Comparison of ENCODE assay signal across 20 cellular contexts in the genomic region with DNA sequence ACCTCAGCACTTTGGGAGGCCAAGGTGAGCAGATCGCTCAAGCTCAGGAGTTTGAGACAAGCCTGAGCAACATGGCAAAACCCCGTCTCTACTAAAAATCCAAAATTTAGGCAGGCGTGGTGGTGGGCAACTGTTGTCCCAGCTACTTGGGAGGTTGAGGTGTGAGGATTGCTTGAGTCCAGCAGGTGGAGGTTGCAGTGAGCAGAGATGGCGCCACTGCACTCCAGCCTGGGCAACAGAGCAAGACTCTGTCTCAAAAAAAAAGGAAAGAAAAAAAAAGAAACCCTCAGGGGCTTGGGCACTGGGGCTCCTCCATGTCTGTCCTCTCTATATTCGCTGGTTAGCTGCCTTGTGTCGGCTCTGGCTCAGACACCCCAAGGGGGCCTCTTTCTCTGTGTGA.
"Had no signal": no experiment of that assay in that cellular context is flagged by ENCODE, and none has a peak within 500 bp of the region (broad histone marks: within the 10 kb centered on the region; RNA-seq: fewer than 3 reads in every experiment).

No MANE protein-coding gene starts in this region.

- ATAC-seq: activated T-helper 17 cell treated with anti-CD3 and anti-CD28 coated beads, Interleukin-2, amount 50 U/mL, for 72 hours; T-helper 17 cell had no signal

- H3K9ac ChIP-seq: KMS-11 had no signal

- H3K27ac ChIP-seq: KMS-11 had no signal

- H3K4me2 ChIP-seq: KMS-11 had no signal

- DNase-seq: activated B cell treated with CpG ODN at 0.5 μM for 24 hours; activated CD4-positive, alpha-beta memory T cell treated with anti-CD3 and anti-CD28 coated beads, Interleukin-2, amount 10 ng/mL, durations not matched to agents 7 days and 5 days; activated CD4-positive, alpha-beta T cell treated with anti-CD3 and anti-CD28 coated beads for 1 hour; activated CD4-positive, alpha-beta T cell treated with anti-CD3 and anti-CD28 coated beads, Interleukin-2, amount 50 U/mL, for 1 hour; activated gamma-delta T cell; activated naive CD4-positive, alpha-beta T cell treated with anti-CD3 and anti-CD28 coated beads for 36 hours; activated T-cell treated with anti-CD3 and anti-CD28 coated beads for 4 hours; activated T-cell treated with anti-CD3 and anti-CD28 coated beads, Interleukin-2, amount 50 U/mL, for 48 hours; amygdala; NCI-H1092; NCI-H1417; NCI-H2029; NCI-H345; NCI-H510A treated with DMSO at 0.1 percent for 48 hours; NCI-H69; SIG-M5; T-helper 17 cell; T-helper 9 cell had no signal
